Comparison of ENCODE assay signal across 18 cellular contexts in the genomic region with DNA sequence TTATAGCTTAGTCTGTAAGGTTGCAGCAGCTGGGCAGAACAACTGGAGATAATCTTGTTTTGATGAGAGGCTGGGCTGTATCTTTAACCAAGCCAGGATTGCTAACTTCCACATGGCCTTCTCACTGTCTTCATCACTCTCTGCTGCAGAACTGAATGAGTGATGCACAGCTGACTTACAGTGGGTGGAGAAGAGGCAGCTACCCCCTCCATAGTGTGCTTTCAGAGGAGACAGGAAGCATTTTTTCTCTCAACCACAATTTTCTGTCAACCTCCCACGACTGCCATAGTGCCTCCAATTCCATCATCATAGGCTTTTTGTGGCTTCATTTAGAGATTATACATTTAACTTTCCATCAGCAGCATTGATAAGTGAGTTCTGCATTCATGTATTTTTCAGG.
DNase-seq lines count a peak whose midpoint lies in the region; ATAC-seq and TF ChIP-seq lines count a peak whose summit lies in the region.
"Had no signal": no experiment of that assay in that cellular context is flagged by ENCODE, and none has a peak within 500 bp of the region (broad histone marks: within the 10 kb centered on the region; RNA-seq: fewer than 3 reads in every experiment).

No MANE protein-coding gene starts in this region.

- H3K27me3 ChIP-seq in smooth muscle cell (ENCODE audit: low read depth) (no peaks in the 10 kb centered on the region), suprapubic skin (no peaks in the 10 kb centered on the region)
- H3K27me3 ChIP-seq: BE2C; BLaER1 treated with 17β-estradiol and CSF1 and Interleukin-3, amounts not matched to agents 10 nM and 100 nM had no signal

- no peak overlapping the region for H2AFZ ChIP-seq in smooth muscle cell (ENCODE audit: low read depth)

- H3K36me3 ChIP-seq in smooth muscle cell (ENCODE audit: low read depth) (no peaks in the 10 kb centered on the region), suprapubic skin (no peaks in the 10 kb centered on the region)
- H3K36me3 ChIP-seq: BE2C; BLaER1 treated with 17β-estradiol and CSF1 and Interleukin-3, amounts not matched to agents 10 nM and 100 nM; HAP-1 had no signal

- no peak overlapping the region for H3K9ac ChIP-seq in smooth muscle cell (ENCODE audit: low read depth)
- H3K9ac ChIP-seq: BLaER1 treated with 17β-estradiol and CSF1 and Interleukin-3, amounts not matched to agents 10 nM and 100 nM had no signal

- H3K9me3 ChIP-seq in smooth muscle cell (replicated peaks; ENCODE audit: low read depth): no peaks in the 10 kb centered on the region
- no peaks in the 10 kb centered on the region for H3K9me3 ChIP-seq in suprapubic skin
- H3K9me3 ChIP-seq: BE2C, HAP-1 had no signal

- DNase-seq in NCI-H82 (lab: John Stamatoyannopoulos, UW) (peak; percentile 14), NCI-H82 treated with DMSO at 0.1 percent for 48 hours (lab: John Stamatoyannopoulos, UW; ENCODE audit: unreplicated experiment) (no peak), head of caudate nucleus (peak in 23 of 42 donors; percentile 5 to 71 (median 28)), smooth muscle cell (lab: John Stamatoyannopoulos, UW; ENCODE audit: unreplicated experiment) (no peak), suprapubic skin (ENCODE audit: low spot score in 2 of 2) (no peak), SW 1271 (lab: John Stamatoyannopoulos, UW) (no peak)
- DNase-seq: BE2C; Calu3; CD4-positive, alpha-beta memory T cell; COR-L47; DMS53; DMS79 treated with DMSO at 0.1 percent for 48 hours; GF-D8; GOT3 had no signal

- WGBS in smooth muscle cell (ENCODE audit: low lambda C conversion rate): 39% methylated on average over 1 of the region's 1 CpG
- 32% methylated on average over 1 of the region's 1 CpG for WGBS in suprapubic skin

- no peaks in the 10 kb centered on the region for H3K79me2 ChIP-seq in smooth muscle cell (ENCODE audit: low read depth)

- ATAC-seq in GM21529 (IDR thresholded peaks at IDR 0.05; ENCODE audit: unreplicated experiment): no peak

- H4K20me1 ChIP-seq in smooth muscle cell (ENCODE audit: low read depth): no peaks in the 10 kb centered on the region
- H4K20me1 ChIP-seq: BLaER1 treated with 17β-estradiol and CSF1 and Interleukin-3, amounts not matched to agents 10 nM and 100 nM had no signal

- intact Hi-C loops in head of caudate nucleus (cut with DNase I): no loop called here

- H3K27ac ChIP-seq in smooth muscle cell (ENCODE audit: low read depth) (peak overlapping the region; percentile 40), suprapubic skin (no peak overlapping the region)
- H3K27ac ChIP-seq: 22Rv1; BLaER1 treated with 17β-estradiol and CSF1 and Interleukin-3, amounts not matched to agents 10 nM and 100 nM had no signal

- TF ChIP-seq CTCF in smooth muscle cell (IDR thresholded peaks at IDR 0.05; ENCODE audit: borderline replicate concordance, insufficient read depth, poor library complexity, severe bottlenecking) (no peak), suprapubic skin (IDR thresholded peaks at IDR 0.05) (no peak)

- H3F3A ChIP-seq in smooth muscle cell (ENCODE audit: low read depth): no peaks in the 10 kb centered on the region

- no peak for TF ChIP-seq POLR2A in suprapubic skin (IDR thresholded peaks at IDR 0.05)

- no peaks in the 10 kb centered on the region for H3K4me1 ChIP-seq in smooth muscle cell (ENCODE audit: low read depth)
- no peaks in the 10 kb centered on the region for H3K4me1 ChIP-seq in suprapubic skin
- H3K4me1 ChIP-seq: BE2C; BLaER1 treated with 17β-estradiol and CSF1 and Interleukin-3, amounts not matched to agents 10 nM and 100 nM; HAP-1 had no signal

- TF ChIP-seq EP300 in suprapubic skin (IDR thresholded peaks at IDR 0.05): no peak

- H3K4me3 ChIP-seq in smooth muscle cell: no peak overlapping the region
- no peak overlapping the region for H3K4me3 ChIP-seq in suprapubic skin
- H3K4me3 ChIP-seq: BLaER1 treated with 17β-estradiol and CSF1 and Interleukin-3, amounts not matched to agents 10 nM and 100 nM; HAP-1 had no signal

- no peak overlapping the region for H3K4me2 ChIP-seq in smooth muscle cell
- H3K4me2 ChIP-seq: BLaER1 treated with 17β-estradiol and CSF1 and Interleukin-3, amounts not matched to agents 10 nM and 100 nM had no signal

Comparison
In these comparisons a context has a peak if more than half of its experiments do, and no peak if none do; other contexts are left out.
1. DNase-seq: peak in NCI-H82 (single experiment) and head of caudate nucleus (23 of 42); none in NCI-H82 treated with DMSO at 0.1 percent for 48 hours (single experiment), smooth muscle cell (single experiment), suprapubic skin (0 of 2) and SW 1271 (0 of 2).